In the genomic region with DNA sequence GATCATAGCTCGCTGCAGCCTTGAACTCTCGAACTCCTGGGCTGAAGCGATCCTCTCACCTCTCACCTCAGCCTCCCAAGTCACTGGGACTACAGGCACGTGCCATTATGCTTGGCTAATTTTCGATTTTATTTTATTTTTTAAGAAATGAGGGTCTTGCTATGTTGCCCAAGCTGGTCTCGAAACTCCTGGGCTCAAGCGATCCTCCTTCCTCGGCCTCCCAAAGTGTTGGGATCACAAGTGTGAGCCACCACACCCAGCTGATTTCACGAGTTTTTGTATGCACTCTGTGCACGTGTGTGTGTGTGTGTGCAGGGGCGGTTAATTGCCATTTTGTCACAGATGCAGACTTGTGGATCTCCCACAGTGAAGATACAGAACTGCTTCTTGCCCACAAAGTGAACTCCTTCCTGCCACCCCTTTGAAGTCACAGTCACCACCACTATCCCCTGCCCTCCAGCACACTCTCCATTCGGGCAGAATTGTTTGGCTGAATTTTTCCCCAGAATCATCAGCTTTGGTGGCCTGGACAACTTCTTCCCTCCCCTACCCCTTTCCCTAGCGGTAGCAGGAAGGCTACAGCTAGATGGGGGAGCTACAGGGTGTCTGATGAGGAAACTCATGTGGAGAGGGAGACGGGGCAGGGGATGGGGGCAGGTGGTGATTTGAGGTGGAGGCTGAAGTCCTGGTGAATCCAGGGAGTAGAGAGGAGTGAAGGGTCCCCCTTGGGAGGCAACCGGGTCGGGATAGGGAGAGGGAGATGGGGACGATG, we compare ENCODE assay signal across 12 cellular contexts. TPM values are rescaled to one million over a fixed set of nuclear protein-coding genes. Genes with fewer than 3 reads are reported as not detected.
DNase-seq lines count a peak whose midpoint lies in the region; ATAC-seq lines count a peak whose summit lies in the region.
"Had no signal": no experiment of that assay in that cellular context is flagged by ENCODE, and none has a peak within 500 bp of the region (broad histone marks: within the 10 kb centered on the region; RNA-seq: fewer than 3 reads in every experiment).

No MANE protein-coding gene starts in this region.

- no peak for DNase-seq in activated naive CD8-positive, alpha-beta T cell treated with anti-CD3 and anti-CD28 coated beads, Interleukin-2, amount 50 U/mL, for 24 hours
- DNase-seq in activated naive CD8-positive, alpha-beta T cell treated with anti-CD3 and anti-CD28 coated beads for 36 hours, result no peak
- DNase-seq in immature natural killer cell (no peak), retina (no peak), amygdala (lab: John Stamatoyannopoulos, UW) (no peak), foreskin melanocyte (no peak)
- DNase-seq: brain microvascular endothelial cell, NCI-H1092 had no signal

- ATAC-seq in activated naive CD8-positive, alpha-beta T cell treated with anti-CD3 and anti-CD28 coated beads, Interleukin-2, amount 50 U/mL, for 24 hours, result no peak
- ATAC-seq in stimulated activated memory B cell treated with anti-CD40 and anti-IgM and Interleukin-4, amounts not matched to agents 10 μg/mL and 1 μg/mL and 100 μg/mL, for 72 hours, result no peak

- H3K4me3 Mint-ChIP-seq in activated naive CD8-positive, alpha-beta T cell, result peak overlapping the region; percentile 42
- H3K4me3 Mint-ChIP-seq in activated naive CD8-positive, alpha-beta T cell treated with anti-CD3 and anti-CD28 coated beads, Interleukin-2, amount 50 U/mL, for 24 hours, result no peak overlapping the region
- H3K4me3 Mint-ChIP-seq in activated naive CD8-positive, alpha-beta T cell treated with anti-CD3 and anti-CD28 coated beads for 36 hours, result peak overlapping the region; percentile 54
- H3K4me3 Mint-ChIP-seq in immature natural killer cell, result peak overlapping the region in 4 of 5 donors; percentile 45 to 53 (median 49)
- H3K4me3 Mint-ChIP-seq in stimulated activated memory B cell treated with anti-CD40 and anti-IgM and Interleukin-4, amounts not matched to agents 10 μg/mL and 1 μg/mL and 100 μg/mL, for 72 hours, result peak overlapping the region; percentile 33

- H3K27ac Mint-ChIP-seq in activated naive CD8-positive, alpha-beta T cell, result no peak overlapping the region
- no peak overlapping the region for H3K27ac Mint-ChIP-seq in activated naive CD8-positive, alpha-beta T cell treated with anti-CD3 and anti-CD28 coated beads, Interleukin-2, amount 50 U/mL, for 24 hours
- no peak overlapping the region for H3K27ac Mint-ChIP-seq in activated naive CD8-positive, alpha-beta T cell treated with anti-CD3 and anti-CD28 coated beads for 36 hours
- no peak overlapping the region for H3K27ac Mint-ChIP-seq in immature natural killer cell
- no peak overlapping the region for H3K27ac Mint-ChIP-seq in stimulated activated memory B cell treated with anti-CD40 and anti-IgM and Interleukin-4, amounts not matched to agents 10 μg/mL and 1 μg/mL and 100 μg/mL, for 72 hours
- H3K27ac Mint-ChIP-seq: T-cell had no signal

- peaks cover 10% of the 10 kb centered on the region for H3K4me1 Mint-ChIP-seq in activated naive CD8-positive, alpha-beta T cell (ENCODE audit: low read depth)
- H3K4me1 Mint-ChIP-seq in activated naive CD8-positive, alpha-beta T cell treated with anti-CD3 and anti-CD28 coated beads, Interleukin-2, amount 50 U/mL, for 24 hours, result peaks cover 7% of the 10 kb centered on the region
- H3K4me1 Mint-ChIP-seq in activated naive CD8-positive, alpha-beta T cell treated with anti-CD3 and anti-CD28 coated beads for 36 hours, result peaks cover 2% of the 10 kb centered on the region
- H3K4me1 Mint-ChIP-seq in immature natural killer cell, result peaks cover 6 to 15% of the 10 kb centered on the region in 2 donors
- H3K4me1 Mint-ChIP-seq in stimulated activated memory B cell treated with anti-CD40 and anti-IgM and Interleukin-4, amounts not matched to agents 10 μg/mL and 1 μg/mL and 100 μg/mL, for 72 hours, result peaks cover 7% of the 10 kb centered on the region

- no peaks in the 10 kb centered on the region for H3K9me3 Mint-ChIP-seq in activated naive CD8-positive, alpha-beta T cell (ENCODE audit: low read depth)
- H3K9me3 Mint-ChIP-seq in activated naive CD8-positive, alpha-beta T cell treated with anti-CD3 and anti-CD28 coated beads, Interleukin-2, amount 50 U/mL, for 24 hours, result no peaks in the 10 kb centered on the region
- H3K9me3 Mint-ChIP-seq in activated naive CD8-positive, alpha-beta T cell treated with anti-CD3 and anti-CD28 coated beads for 36 hours, result no peaks in the 10 kb centered on the region
- H3K9me3 Mint-ChIP-seq in immature natural killer cell, result no peaks in the 10 kb centered on the region
- H3K9me3 Mint-ChIP-seq in stimulated activated memory B cell treated with anti-CD40 and anti-IgM and Interleukin-4, amounts not matched to agents 10 μg/mL and 1 μg/mL and 100 μg/mL, for 72 hours, result peaks cover 3% of the 10 kb centered on the region
- H3K9me3 Mint-ChIP-seq: activated T-helper 2 cell treated with anti-CD3 and anti-CD28 coated beads, Interferon-gamma antibody, Interleukin-2, Interleukin-4, amounts not matched to agents 10 μg/mL and 5 μg/mL and 100 μg/mL, durations not matched to agents 14 hours and 24 hours and 36 hours; T-cell had no signal

- H3K27me3 Mint-ChIP-seq in activated naive CD8-positive, alpha-beta T cell, result peaks cover 2% of the 10 kb centered on the region
- peaks cover 16% of the 10 kb centered on the region for H3K27me3 Mint-ChIP-seq in activated naive CD8-positive, alpha-beta T cell treated with anti-CD3 and anti-CD28 coated beads, Interleukin-2, amount 50 U/mL, for 24 hours
- H3K27me3 Mint-ChIP-seq in activated naive CD8-positive, alpha-beta T cell treated with anti-CD3 and anti-CD28 coated beads for 36 hours, result peaks cover 27% of the 10 kb centered on the region
- H3K27me3 Mint-ChIP-seq in immature natural killer cell (ENCODE audit: low read depth in 3 of 3), result peaks cover 1 to 4% (median 2%) of the 10 kb centered on the region in 3 donors
- H3K27me3 Mint-ChIP-seq in stimulated activated memory B cell treated with anti-CD40 and anti-IgM and Interleukin-4, amounts not matched to agents 10 μg/mL and 1 μg/mL and 100 μg/mL, for 72 hours, result peaks cover 58% of the 10 kb centered on the region

- no peaks in the 10 kb centered on the region for H3K36me3 Mint-ChIP-seq in activated naive CD8-positive, alpha-beta T cell
- H3K36me3 Mint-ChIP-seq in activated naive CD8-positive, alpha-beta T cell treated with anti-CD3 and anti-CD28 coated beads, Interleukin-2, amount 50 U/mL, for 24 hours (ENCODE audit: low read depth), result no peaks in the 10 kb centered on the region
- no peaks in the 10 kb centered on the region for H3K36me3 Mint-ChIP-seq in activated naive CD8-positive, alpha-beta T cell treated with anti-CD3 and anti-CD28 coated beads for 36 hours
- no peaks in the 10 kb centered on the region for H3K36me3 Mint-ChIP-seq in immature natural killer cell
- H3K36me3 Mint-ChIP-seq in stimulated activated memory B cell treated with anti-CD40 and anti-IgM and Interleukin-4, amounts not matched to agents 10 μg/mL and 1 μg/mL and 100 μg/mL, for 72 hours, result no peaks in the 10 kb centered on the region
- H3K36me3 Mint-ChIP-seq: T-cell had no signal

RNA-seq across cellular contexts. Expression of a gene that starts 59.6 kb away (rescaled TPM):
- total RNA-seq in activated naive CD8-positive, alpha-beta T cell treated with anti-CD3 and anti-CD28 coated beads for 36 hours, result under 1 TPM; 0.16 to 0.29 TPM
- polyA plus RNA-seq in immature natural killer cell, result not detected
